Comparison of ENCODE assay signal across 9 cellular contexts in genomic region chr16:21645261-21645721, GRCh38. TPM values are rescaled to one million over a fixed set of nuclear protein-coding genes. Genes with fewer than 3 reads are reported as not detected.
A peak's percentile ranks its signal among the peaks of the same experiment; 100 is the strongest.
DNase-seq lines count a peak whose midpoint lies in the region; ATAC-seq and TF ChIP-seq lines count a peak whose summit lies in the region.
"Had no signal": no experiment of that assay in that cellular context is flagged by ENCODE, and none has a peak within 500 bp of the region (broad histone marks: within the 10 kb centered on the region; RNA-seq: fewer than 3 reads in every experiment).

No MANE protein-coding gene starts in this region.

- H3K27ac ChIP-seq in KOPT-K1 (ENCODE audit: low read depth, low read length, poor library complexity, severe bottlenecking) (peak overlapping the region; percentile 86), upper lobe of right lung (peak overlapping the region; percentile 67)

- H3K36me3 ChIP-seq in KOPT-K1 (ENCODE audit: insufficient read depth, low read length) (peaks cover 11% of the 10 kb centered on the region; the same call in 1 of the 2 replicates), upper lobe of right lung (peaks cover 8% of the 10 kb centered on the region)

- POLR2A ChIA-PET in GM10248 (lab: Yijun Ruan, JAX): no interaction called here

- CTCF ChIA-PET in GM10248 (lab: Yijun Ruan, JAX): interaction anchor here (1.1 to 8.9 kb wide), 6 partner anchors 10 to 62 kb away, joined by 3 to 69 read pairs (median 6); no protein-coding TSS in a partner anchor

- DNase-seq in GM10248 (ENCODE audit: extremely low spot score): peak; percentile 60
- DNase-seq in activated gamma-delta T cell treated with Interleukin-2 at 50 U/mL for 16 hours: peak; percentile 26
- DNase-seq in left colon: no peak
- no peak for DNase-seq in upper lobe of right lung
- DNase-seq in SHP77 (lab: John Stamatoyannopoulos, UW): no peak
- DNase-seq in NCI-H2196 treated with DMSO at 0.1 percent for 48 hours (lab: John Stamatoyannopoulos, UW; ENCODE audit: unreplicated experiment): no peak
- DNase-seq in NCI-H226: no peak

- no peaks in the 10 kb centered on the region for H3K27me3 ChIP-seq in upper lobe of right lung

- H3K9me3 ChIP-seq in KOPT-K1 (ENCODE audit: insufficient read depth, low read length, poor library complexity, severe bottlenecking): no peaks in the 10 kb centered on the region
- H3K9me3 ChIP-seq in upper lobe of right lung: no peaks in the 10 kb centered on the region

- TF ChIP-seq CTCF in GM10248 (IDR thresholded peaks at IDR 0.05; ENCODE audit: control extremely low read depth, extremely low read depth, low read depth, missing control alignments) (no peak), upper lobe of right lung (IDR thresholded peaks at IDR 0.05) (no peak)

- H3K4me3 ChIP-seq in upper lobe of right lung: peak overlapping the region; percentile 32

- H3K4me1 ChIP-seq in upper lobe of right lung: peaks cover 37% of the 10 kb centered on the region

- intact Hi-C loops in left colon (cut with DNase I, micrococcal nuclease) (no loop called here), upper lobe of right lung (cut with DNase I) (no loop called here)

- peak; percentile 53 for ATAC-seq in left colon
- peak; percentile 54 for ATAC-seq in upper lobe of right lung

RNA-seq across cellular contexts. Expression of gene IGSF6, which starts 7.1 kb away (rescaled TPM):
- total RNA-seq in left colon: 1 to 10 TPM; 1.1 to 5.2 TPM
- 88.4 TPM for total RNA-seq in upper lobe of right lung

RNA-seq across cellular contexts. Expression of gene OTOA, which starts 18.5 kb away (rescaled TPM):
- total RNA-seq in left colon (under 1 TPM in 1 of 2 donors, not detected in 1; 0.11 TPM), upper lobe of right lung (0.90 TPM)
- total RNA-seq: bronchial epithelial cell had no signal

RNA-seq across cellular contexts. Expression of gene METTL9, which starts 45.9 kb away (rescaled TPM):
- 10 to 100 TPM; 69.1 to 79.0 TPM for total RNA-seq in left colon
- 84.0 TPM for total RNA-seq in upper lobe of right lung

Comparison
In these comparisons a context has a peak if more than half of its experiments do, and no peak if none do; other contexts are left out.
1. DNase-seq: peak in GM10248 (single experiment) and activated gamma-delta T cell treated with Interleukin-2 at 50 U/mL for 16 hours (single experiment); none in left colon (0 of 2), upper lobe of right lung (single experiment), SHP77 (0 of 2), NCI-H2196 treated with DMSO at 0.1 percent for 48 hours (single experiment) and NCI-H226 (single experiment).
2. RNA of gene IGSF6, which starts 7.1 kb away (total RNA-seq): 88.4 TPM in upper lobe of right lung (single experiment); 1.1 to 5.2 TPM in left colon; every median in the first group is over 10 times any median in the second.